Comparison of ENCODE assay signal across 8 cellular contexts in genomic region chr1:6485937-6486250, GRCh38. TPM values are rescaled to one million over a fixed set of nuclear protein-coding genes. Genes with fewer than 3 reads are reported as not detected.
DNase-seq lines count a peak whose midpoint lies in the region; ATAC-seq and TF ChIP-seq lines count a peak whose summit lies in the region.

No MANE protein-coding gene starts in this region.

- no peaks in the 10 kb centered on the region for H3K27me3 ChIP-seq in WERI-Rb-1 (ENCODE audit: insufficient read depth, low read depth, severe bottlenecking)

- H3K36me3 ChIP-seq in WERI-Rb-1, result no peaks in the 10 kb centered on the region

- H3K4me3 Mint-ChIP-seq in CD14-positive monocyte, result peak overlapping the region in 1 of 2 donors; percentile 42

- H3K27me3 Mint-ChIP-seq in CD14-positive monocyte (ENCODE audit: low read depth in 3 of 3), result peaks cover 40 to 74% (median 57%) of the 10 kb centered on the region in 3 donors

- peak; percentile 29; the same call in 1 of the 2 replicates for TF ChIP-seq CTCF in WERI-Rb-1 (IDR thresholded peaks at IDR 0.05; ENCODE audit: low read depth, low read length)
- no peak for TF ChIP-seq CTCF in foreskin fibroblast (IDR thresholded peaks at IDR 0.05; ENCODE audit: low read depth, low read length)
- no peak for TF ChIP-seq CTCF in retinal pigment epithelial cell (conservative IDR thresholded peaks at IDR 0.05; ENCODE audit: low read depth, low read length)
- TF ChIP-seq CTCF in CD14-positive monocyte (IDR thresholded peaks at IDR 0.05), result no peak

- H3K4me3 ChIP-seq in WERI-Rb-1 (ENCODE audit: low read depth, low read length), result peak overlapping the region; percentile 71
- peak overlapping the region; percentile 35 to 50 for H3K4me3 ChIP-seq in foreskin fibroblast (ENCODE audit: low read depth in 1 of 2, low read length in 2 of 2)
- H3K4me3 ChIP-seq in retinal pigment epithelial cell (ENCODE audit: low read length), result peak overlapping the region; percentile 53

- peaks cover 0 to 6% (median 0%) of the 10 kb centered on the region in 7 donors for H3K9me3 Mint-ChIP-seq in CD14-positive monocyte

- H3K27ac Mint-ChIP-seq in CD14-positive monocyte, result no peak overlapping the region

- H3K27ac ChIP-seq in WERI-Rb-1, result no peak overlapping the region

- H3K36me3 Mint-ChIP-seq in CD14-positive monocyte, result no peaks in the 10 kb centered on the region

- H3K9me3 ChIP-seq in WERI-Rb-1 (ENCODE audit: severe bottlenecking), result no peaks in the 10 kb centered on the region

- no peak for ATAC-seq in HG03159 (IDR thresholded peaks at IDR 0.05; ENCODE audit: unreplicated experiment)

- intact Hi-C loops in CD14-positive monocyte (cut with micrococcal nuclease), result loop anchor here (1.0 to 5.0 kb wide), 3 partner anchors 160 to 731 kb away; no protein-coding TSS in a partner anchor

- DNase-seq in ELR (ENCODE audit: low read depth) (peak; percentile 44), WERI-Rb-1 (peak; percentile 48), foreskin fibroblast (no peak), retinal pigment epithelial cell (ENCODE audit: low read depth) (no peak), CD14-positive monocyte (ENCODE audit: low spot score) (no peak), amniotic stem cell (lab: John Stamatoyannopoulos, UW) (no peak)
- no peak for DNase-seq in activated CD8-positive, alpha-beta memory T cell treated with anti-CD3 and anti-CD28 coated beads, Interleukin-2, amount 50 U/mL, for 48 hours

- peaks cover 5% of the 10 kb centered on the region for H3K4me1 Mint-ChIP-seq in CD14-positive monocyte

RNA-seq across cellular contexts. Expression of gene PLEKHG5, which starts 5.6 kb away (rescaled TPM):
- not detected for polyA plus RNA-seq in CD14-positive monocyte

RNA-seq across cellular contexts. Expression of gene TNFRSF25, which starts 19.9 kb away (rescaled TPM):
- polyA plus RNA-seq in CD14-positive monocyte, result under 1 TPM; 0.33 to 0.48 TPM

Comparison
In these comparisons a context has a peak if more than half of its experiments do, and no peak if none do; other contexts are left out.
1. DNase-seq: peak in ELR (single experiment) and WERI-Rb-1 (single experiment); none in foreskin fibroblast (0 of 2), retinal pigment epithelial cell (single experiment), activated CD8-positive, alpha-beta memory T cell treated with anti-CD3 and anti-CD28 coated beads, Interleukin-2, amount 50 U/mL, for 48 hours (single experiment), CD14-positive monocyte (single experiment) and amniotic stem cell (single experiment).
2. Peak in every context shown above with its lines, with median percentiles within 50 percentile points of each other: H3K4me3 ChIP-seq.